ENCODE assay signal across 8 cellular contexts in the genomic region with DNA sequence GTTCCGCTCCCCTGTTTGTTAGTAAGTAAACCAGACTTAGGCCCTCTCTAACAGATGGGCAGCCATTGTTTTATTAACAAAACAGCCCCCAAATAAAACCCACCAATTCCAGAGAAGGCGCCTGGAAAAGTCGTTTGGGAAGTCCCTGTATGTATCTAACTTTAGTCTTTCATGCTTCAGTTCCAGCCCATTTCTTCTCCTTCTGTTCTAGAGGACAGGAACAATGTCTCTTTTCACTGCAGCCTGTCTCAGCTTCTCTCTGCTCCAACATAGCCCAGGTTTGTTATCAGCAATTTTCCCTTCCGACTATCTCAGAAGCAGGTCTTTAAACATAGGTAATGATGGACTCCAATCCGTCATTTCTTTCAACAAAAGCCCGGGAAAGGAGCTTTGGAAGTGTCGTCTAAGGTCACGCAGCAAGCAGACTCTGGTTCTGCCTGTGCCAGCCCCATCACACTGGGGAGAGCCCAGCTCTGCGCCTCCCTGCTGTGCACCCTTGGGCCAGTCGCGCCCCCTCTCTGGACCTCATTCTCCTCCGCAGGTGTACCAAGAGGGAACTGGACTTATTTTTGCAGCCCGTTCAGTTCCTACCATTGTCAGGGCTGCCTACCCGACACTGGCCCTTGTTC. TPM values are rescaled to one million over a fixed set of nuclear protein-coding genes. Genes with fewer than 3 reads are reported as not detected.
DNase-seq lines count a peak whose midpoint lies in the region; ATAC-seq and TF ChIP-seq lines count a peak whose summit lies in the region.

No MANE protein-coding gene starts in this region.

- peak overlapping the region; percentile 93 for H3K27ac Mint-ChIP-seq in progenitor cell of endocrine pancreas

- peak overlapping the region; percentile 97 for H3K27ac ChIP-seq in OCI-LY7 (ENCODE audit: low read depth, low read length, poor library complexity, severe bottlenecking)

- peaks cover 47% of the 10 kb centered on the region for H3K79me2 ChIP-seq in OCI-LY7 (ENCODE audit: insufficient read depth, low read depth, low read length)

- H3K9me3 ChIP-seq in OCI-LY7 (ENCODE audit: low read length): no peaks in the 10 kb centered on the region

- intact Hi-C loops in OCI-LY7 (cut with micrococcal nuclease; ENCODE audit: unreplicated experiment): loop anchor here (1.0 to 5.0 kb wide), 2 partner anchors 12 to 210 kb away; no protein-coding TSS in a partner anchor

- CTCF ChIA-PET in OCI-LY7 (lab: Charles Lee; ENCODE audit: unreplicated experiment): interaction anchor here (0.5 to 1.8 kb wide), 6 partner anchors 9 to 32 kb away, joined by 3 to 7 read pairs (median 4); a partner anchor contains a TSS

- H3K4me2 ChIP-seq in OCI-LY7 (ENCODE audit: low read length): peak overlapping the region; percentile 89

- no peaks in the 10 kb centered on the region for H3K9me3 Mint-ChIP-seq in progenitor cell of endocrine pancreas (ENCODE audit: low read depth)

- DNase-seq in GM06990 (ENCODE audit: extremely low read depth, insufficient read length) (no peak), OCI-LY7 (ENCODE audit: low spot score) (no peak), progenitor cell of endocrine pancreas (ENCODE audit: low spot score, unreplicated experiment) (no peak), T1000 (lab: John Stamatoyannopoulos, UW) (no peak), mucosa of gallbladder (ENCODE audit: low spot score) (no peak), cerebellum (ENCODE audit: low spot score) (no peak)

- no peaks in the 10 kb centered on the region for H4K20me1 ChIP-seq in OCI-LY7 (ENCODE audit: insufficient read depth, low read length)

- no peaks in the 10 kb centered on the region for H3K27me3 ChIP-seq in GM06990 (replicated peaks; ENCODE audit: control insufficient read depth, insufficient read depth, low read length)

- no peaks in the 10 kb centered on the region for H3K9me2 ChIP-seq in OCI-LY7 (ENCODE audit: insufficient read depth, low read length)

- no peaks in the 10 kb centered on the region for H3K36me3 Mint-ChIP-seq in progenitor cell of endocrine pancreas (ENCODE audit: insufficient read depth)

- H3K27me3 Mint-ChIP-seq in progenitor cell of endocrine pancreas: peaks cover 3% of the 10 kb centered on the region

- peak; percentile 19 for ATAC-seq in esophagus mucosa
- ATAC-seq in GM19395 (IDR thresholded peaks at IDR 0.05; ENCODE audit: unreplicated experiment): no peak

- H3K4me3 ChIP-seq in GM06990 (replicated peaks; ENCODE audit: low read depth, low read length): peak overlapping the region; percentile 81
- H3K4me3 ChIP-seq in OCI-LY7 (ENCODE audit: low read depth, low read length, poor library complexity, severe bottlenecking): peak overlapping the region; percentile 76

- H3K36me3 ChIP-seq in GM06990 (ENCODE audit: control insufficient read depth, insufficient read depth, low read length): peaks cover 3% of the 10 kb centered on the region; the same call in 1 of the 2 replicates
- peaks cover 32% of the 10 kb centered on the region; the same call in 1 of the 2 replicates for H3K36me3 ChIP-seq in OCI-LY7 (ENCODE audit: insufficient read depth, low read length)

- TF ChIP-seq CTCF in GM06990 (IDR thresholded peaks at IDR 0.05; ENCODE audit: insufficient read depth, low read length, poor library complexity, severe bottlenecking): no peak
- TF ChIP-seq CTCF in OCI-LY7 (conservative IDR thresholded peaks at IDR 0.05; ENCODE audit: low read length): no peak
- TF ChIP-seq CTCF in progenitor cell of endocrine pancreas (IDR thresholded peaks at IDR 0.05; ENCODE audit: unreplicated experiment): no peak

- peaks cover 18% of the 10 kb centered on the region for H3K4me1 Mint-ChIP-seq in progenitor cell of endocrine pancreas (ENCODE audit: low read depth)

- POLR2A ChIA-PET in OCI-LY7 (lab: Charles Lee): interaction anchor here (0.8 to 2.0 kb wide), 9 partner anchors 9 to 531 kb away, joined by 3 to 15 read pairs (median 3); a partner anchor contains a TSS

- H2AFZ ChIP-seq in OCI-LY7 (ENCODE audit: low read length): no peak overlapping the region

- BruUV-seq in OCI-LY7 (replicated peaks; lab: Mats Ljungman, UMichigan): no TSS peak

- peak overlapping the region; percentile 86 for H3K4me3 Mint-ChIP-seq in progenitor cell of endocrine pancreas (ENCODE audit: low read depth)

- H3K4me1 ChIP-seq in OCI-LY7 (ENCODE audit: insufficient read depth, low read length, poor library complexity, severe bottlenecking): peaks cover 63% of the 10 kb centered on the region

RNA-seq across cellular contexts. Expression of a gene that starts 9.6 kb away (rescaled TPM):
- 53.8 and 61.4 TPM in 2 replicates for total RNA-seq in OCI-LY7 (2014; rRNA removed; shearing (Covaris generic))
- total RNA-seq in OCI-LY7 (2022): 187 and 203 TPM in 2 replicates
- total RNA-seq in esophagus mucosa: 5.7 TPM
- total RNA-seq in progenitor cell of endocrine pancreas: 19.3 and 24.6 TPM in 2 replicates
- 41.0 TPM for total RNA-seq in mucosa of gallbladder
- 10.6 TPM for total RNA-seq in cerebellum
